In genomic region chr16:66081967-66082366, GRCh38 we compare ENCODE assay signal across 17 cellular contexts.
DNase-seq lines count a peak whose midpoint lies in the region; ATAC-seq, FAIRE-seq and TF ChIP-seq lines count a peak whose summit lies in the region.
"Had no signal": no experiment of that assay in that cellular context is flagged by ENCODE, and none has a peak within 500 bp of the region (broad histone marks: within the 10 kb centered on the region; RNA-seq: fewer than 3 reads in every experiment).

No MANE protein-coding gene starts in this region.

- H2AFZ ChIP-seq in mammary epithelial cell (ENCODE audit: low read depth, low read length), result peak overlapping the region; percentile 65
- no peak overlapping the region for H2AFZ ChIP-seq in keratinocyte (ENCODE audit: control insufficient read depth, low read length)

- no peaks in the 10 kb centered on the region for H4K20me1 ChIP-seq in mammary epithelial cell (ENCODE audit: insufficient read depth, low read length)
- no peaks in the 10 kb centered on the region for H4K20me1 ChIP-seq in keratinocyte (ENCODE audit: control insufficient read depth, extremely low read depth, insufficient read depth, low read length)

- no peaks in the 10 kb centered on the region for H3K27me3 Mint-ChIP-seq in mesothelial cell of epicardium (ENCODE audit: low read depth)

- H3K79me2 ChIP-seq in mammary epithelial cell (ENCODE audit: insufficient read depth, low read length), result no peaks in the 10 kb centered on the region
- no peaks in the 10 kb centered on the region for H3K79me2 ChIP-seq in keratinocyte (ENCODE audit: control insufficient read depth, insufficient read depth, low read length)

- no peak overlapping the region for H3K4me3 ChIP-seq in HUES64 (ENCODE audit: low read length)
- no peak overlapping the region for H3K4me3 ChIP-seq in mammary epithelial cell (replicated peaks in 1 of 3; ENCODE audit: insufficient read depth in 1 of 3, low read depth in 2 of 3, low read length in 3 of 3)
- H3K4me3 ChIP-seq in keratinocyte (ENCODE audit: control insufficient read depth in 2 of 3, extremely low read depth in 1 of 3, insufficient read depth in 2 of 3, low read depth in 1 of 3, low read length in 3 of 3), result no peak overlapping the region
- H3K4me3 ChIP-seq: suprapubic skin had no signal

- WGBS in HUES64, result 42% methylated on average over 4 of the region's 4 CpGs
- WGBS in mammary epithelial cell (ENCODE audit: low coverage, missing lambda C conversion rate), result 3% methylated on average over 3 of the region's 4 CpGs

- H3K36me3 ChIP-seq in HUES64 (ENCODE audit: insufficient read depth, low read length), result no peaks in the 10 kb centered on the region
- H3K36me3 ChIP-seq in mammary epithelial cell (ENCODE audit: insufficient read depth, low read length), result no peaks in the 10 kb centered on the region
- no peaks in the 10 kb centered on the region for H3K36me3 ChIP-seq in keratinocyte (ENCODE audit: control insufficient read depth in 2 of 2, extremely low read depth in 1 of 2, insufficient read depth in 2 of 2, low read length in 2 of 2)
- H3K36me3 ChIP-seq: BE2C, suprapubic skin had no signal

- dilution Hi-C loops in mammary epithelial cell (cut with HindIII; ENCODE audit: low sequenced_read_pairs), result no loop called here
- dilution Hi-C loops in keratinocyte (cut with MboI; ENCODE audit: extremely low pct_ligation_motif_present, low sequenced_read_pairs), result no loop called here

- no TSS peak for BruUV-seq in mammary epithelial cell (replicated peaks; lab: Mats Ljungman, UMichigan)

- intact Hi-C loops in mammary epithelial cell (cut with micrococcal nuclease), result loop anchor here (2.0 to 5.0 kb wide), 2 partner anchors 61 to 190 kb away; no protein-coding TSS in a partner anchor

- TF ChIP-seq POLR2A in erythroblast (IDR thresholded peaks at IDR 0.05; ENCODE audit: low read length), result no peak

- no peak overlapping the region for H3K27ac Mint-ChIP-seq in mesothelial cell of epicardium
- H3K27ac Mint-ChIP-seq: activated CD4-positive, alpha-beta T cell treated with anti-CD3 and anti-CD28 coated beads, Interleukin-2, amount 10 ng/mL, durations not matched to agents 7 days and 5 days had no signal

- H3K9ac ChIP-seq in HUES64 (ENCODE audit: low read depth, low read length), result no peak overlapping the region
- no peak overlapping the region for H3K9ac ChIP-seq in mammary epithelial cell (ENCODE audit: insufficient read depth, low read length)
- no peak overlapping the region for H3K9ac ChIP-seq in keratinocyte (ENCODE audit: control insufficient read depth, extremely low read depth, insufficient read depth, low read length)

- peak; percentile 14 for DNase-seq in COLO829 (ENCODE audit: low spot score)
- DNase-seq in mammary epithelial cell, result peak; percentile 91
- peak; percentile 78 for DNase-seq in keratinocyte (ENCODE audit: low read depth, low spot score)
- DNase-seq in mesothelial cell of epicardium (ENCODE audit: low spot score in 2 of 2, unreplicated experiment in 2 of 2), result no peak
- no peak for DNase-seq in D721Med (ENCODE audit: insufficient read length, low spot score)
- DNase-seq in erythroblast (lab: John Stamatoyannopoulos, UW), result no peak
- DNase-seq: activated CD4-positive, alpha-beta T cell treated with anti-CD3 and anti-CD28 coated beads, Interleukin-2, amount 10 ng/mL, durations not matched to agents 7 days and 5 days; activated gamma-delta T cell treated with Interleukin-2 at 50 U/mL for 16 hours; BE2C; glutamatergic neuron; NCI-H446; retina; SW 1271 had no signal

- CTCF ChIA-PET in mammary epithelial cell (lab: Charles Lee; ENCODE audit: low non-redundant PET), result no interaction called here

- H3K9me3 ChIP-seq in HUES64 (ENCODE audit: insufficient read depth, low read depth, low read length), result no peaks in the 10 kb centered on the region
- H3K9me3 ChIP-seq in mammary epithelial cell (replicated peaks; ENCODE audit: insufficient read depth, low read length), result no peaks in the 10 kb centered on the region
- no peaks in the 10 kb centered on the region for H3K9me3 ChIP-seq in keratinocyte (ENCODE audit: control insufficient read depth, low read depth, low read length)
- H3K9me3 ChIP-seq: BE2C, suprapubic skin had no signal

- H3K4me2 ChIP-seq in mammary epithelial cell (ENCODE audit: insufficient read depth, low read depth, low read length) (peak overlapping the region; percentile 45), keratinocyte (ENCODE audit: control insufficient read depth, extremely low read depth, insufficient read depth, low read depth, low read length) (peak overlapping the region; percentile 59)

- peaks cover 13% of the 10 kb centered on the region for H3K9me3 Mint-ChIP-seq in mesothelial cell of epicardium
- H3K9me3 Mint-ChIP-seq: activated CD4-positive, alpha-beta T cell treated with anti-CD3 and anti-CD28 coated beads, Interleukin-2, amount 10 ng/mL, durations not matched to agents 7 days and 5 days had no signal

- FAIRE-seq in keratinocyte (lab: Jason Lieb, UNC) (peak; percentile 100), D721Med (lab: Jason Lieb, UNC) (no peak)
- FAIRE-seq: colon had no signal

- H3K4me1 ChIP-seq in HUES64 (ENCODE audit: insufficient read depth, low read length) (peaks cover 14% of the 10 kb centered on the region), mammary epithelial cell (ENCODE audit: insufficient read depth, low read length) (peaks cover 13% of the 10 kb centered on the region), keratinocyte (ENCODE audit: control insufficient read depth, extremely low read depth, insufficient read depth, low read length) (peaks cover 18% of the 10 kb centered on the region)
- H3K4me1 ChIP-seq: BE2C had no signal

- H3K27ac ChIP-seq in HUES64 (ENCODE audit: low read depth, low read length) (peak overlapping the region; percentile 18; the same call in 1 of the 2 replicates), mammary epithelial cell (ENCODE audit: insufficient read depth, low read depth, low read length) (peak overlapping the region; percentile 53), keratinocyte (ENCODE audit: control insufficient read depth, insufficient read depth, low read length) (peak overlapping the region; percentile 80)
- H3K27ac ChIP-seq: suprapubic skin had no signal

- H3K27me3 ChIP-seq in HUES64 (ENCODE audit: insufficient read depth, low read length) (no peaks in the 10 kb centered on the region), mammary epithelial cell (ENCODE audit: insufficient read depth, low read length) (no peaks in the 10 kb centered on the region), keratinocyte (ENCODE audit: control insufficient read depth, extremely low read depth, insufficient read depth, low read length) (no peaks in the 10 kb centered on the region)
- H3K27me3 ChIP-seq: suprapubic skin had no signal

- TF ChIP-seq CTCF in mammary epithelial cell (conservative IDR thresholded peaks at IDR 0.05 in 1 of 2, IDR thresholded peaks at IDR 0.05 in 1 of 2; ENCODE audit: extremely low read depth in 1 of 2, insufficient read depth in 1 of 2, low read depth in 1 of 2, low read length in 2 of 2), result no peak
- TF ChIP-seq CTCF in keratinocyte (optimal IDR thresholded peaks at IDR 0.05 in 1 of 3, IDR thresholded peaks at IDR 0.05 in 1 of 3, conservative IDR thresholded peaks at IDR 0.05 in 1 of 3; ENCODE audit: extremely low read depth in 1 of 3, insufficient read depth in 2 of 3, low read length in 3 of 3), result no peak
- no peak for TF ChIP-seq CTCF in mesothelial cell of epicardium (IDR thresholded peaks at IDR 0.05; ENCODE audit: unreplicated experiment)
- TF ChIP-seq CTCF in D721Med (IDR thresholded peaks at IDR 0.05; ENCODE audit: insufficient read depth, missing control alignments), result no peak

- in situ Hi-C loops in mammary epithelial cell (cut with MboI; ENCODE audit: low sequenced_read_pairs in 2 of 2), result no loop called here

- ATAC-seq in HG02852 (IDR thresholded peaks at IDR 0.05; ENCODE audit: unreplicated experiment), result no peak

- no peaks in the 10 kb centered on the region for H3K36me3 Mint-ChIP-seq in mesothelial cell of epicardium

- peaks cover 20% of the 10 kb centered on the region for H3K4me1 Mint-ChIP-seq in mesothelial cell of epicardium
- H3K4me1 Mint-ChIP-seq: activated CD4-positive, alpha-beta T cell treated with anti-CD3 and anti-CD28 coated beads, Interleukin-2, amount 10 ng/mL, durations not matched to agents 7 days and 5 days had no signal

- H3K4me3 Mint-ChIP-seq in mesothelial cell of epicardium, result no peak overlapping the region
- H3K4me3 Mint-ChIP-seq: activated CD4-positive, alpha-beta T cell treated with anti-CD3 and anti-CD28 coated beads, Interleukin-2, amount 10 ng/mL, durations not matched to agents 7 days and 5 days had no signal

- H3K9me1 ChIP-seq in keratinocyte (ENCODE audit: control insufficient read depth, extremely low read depth, insufficient read depth, low read length), result no peaks in the 10 kb centered on the region

Comparison
In these comparisons a context has a peak if more than half of its experiments do, and no peak if none do; other contexts are left out.
1. DNase-seq: peak in COLO829 (single experiment), mammary epithelial cell (single experiment) and keratinocyte (single experiment); none in mesothelial cell of epicardium (0 of 2), D721Med (single experiment) and erythroblast (0 of 2).
2. H3K27ac ChIP-seq: peak in every context shown above with its lines; median percentile 80 in keratinocyte; 53 in mammary epithelial cell; 18 in HUES64.